Comparison of ENCODE assay signal across 31 cellular contexts in genomic region chr6:27415898-27416297, GRCh38.
"Had no signal": no experiment of that assay in that cellular context is flagged by ENCODE, and none has a peak within 500 bp of the region (broad histone marks: within the 10 kb centered on the region; RNA-seq: fewer than 3 reads in every experiment).

No MANE protein-coding gene starts in this region.

- H3K36me3 ChIP-seq: brain microvascular endothelial cell, esophagus squamous epithelium, heart right ventricle, WERI-Rb-1 had no signal

- ATAC-seq: activated CD4-positive, CD25-positive, alpha-beta regulatory T cell treated with anti-CD3 and anti-CD28 coated beads, Interleukin-2, amount 50 U/mL, for 24 hours; activated CD8-positive, alpha-beta T cell treated with anti-CD3 and anti-CD28 coated beads for 36 hours; activated T-cell treated with anti-CD3 and anti-CD28 coated beads, Interleukin-2, amount 50 U/mL, for 4 hours; activated T-helper 17 cell treated with anti-CD3 and anti-CD28 coated beads, Interleukin-2, amount 50 U/mL, for 72 hours; effector memory CD8-positive, alpha-beta T cell; heart right ventricle; T-helper 17 cell had no signal

- H3K4me1 ChIP-seq: esophagus squamous epithelium, heart right ventricle had no signal

- H3K4me3 ChIP-seq: esophagus squamous epithelium, heart right ventricle had no signal

- FAIRE-seq: astrocyte, bronchial epithelial cell, colon, frontal cortex had no signal

- DNase-seq: activated B cell treated with CpG ODN at 0.5 μM for 24 hours; activated CD4-positive, alpha-beta T cell treated with anti-CD3 and anti-CD28 coated beads for 48 hours; activated CD4-positive, alpha-beta T cell treated with anti-CD3 and anti-CD28 coated beads, Interleukin-2, amount 50 U/mL, for 1 hour; activated CD4-positive, alpha-beta T cell treated with anti-CD3 and anti-CD28 coated beads, Interleukin-2, amount 50 U/mL, for 48 hours; activated CD8-positive, alpha-beta memory T cell treated with anti-CD3 and anti-CD28 coated beads for 24 hours; activated CD8-positive, alpha-beta T cell treated with anti-CD3 and anti-CD28 coated beads for 36 hours; activated effector memory CD4-positive, alpha-beta T cell treated with Interleukin-2 at 50 U/mL for 16 hours; activated gamma-delta T cell treated with Interleukin-2 at 50 U/mL for 16 hours; activated naive CD4-positive, alpha-beta T cell treated with anti-CD3 and anti-CD28 coated beads, Interleukin-2, amount 50 U/mL, for 16 hours; activated naive CD4-positive, alpha-beta T cell treated with Interleukin-2 at 50 U/mL for 16 hours; activated T-cell treated with anti-CD3 and anti-CD28 coated beads, Interleukin-2, amount 50 U/mL, for 4 hours; amniotic stem cell; anterior cingulate cortex; brain microvascular endothelial cell; cortex of kidney; dermis blood vessel endothelial cell; effector CD4-positive, alpha-beta T cell; effector memory CD8-positive, alpha-beta T cell; esophagus squamous epithelium; heart right ventricle; T-helper 1 cell; T-helper 17 cell; T1000; WERI-Rb-1 had no signal

- H3K27ac ChIP-seq: brain microvascular endothelial cell, epithelial cell of prostate, esophagus squamous epithelium, heart right ventricle, WERI-Rb-1 had no signal

- H3K9me3 ChIP-seq: esophagus squamous epithelium had no signal

- H3K27me3 ChIP-seq: brain microvascular endothelial cell, esophagus squamous epithelium, heart right ventricle had no signal
